In the genomic region with DNA sequence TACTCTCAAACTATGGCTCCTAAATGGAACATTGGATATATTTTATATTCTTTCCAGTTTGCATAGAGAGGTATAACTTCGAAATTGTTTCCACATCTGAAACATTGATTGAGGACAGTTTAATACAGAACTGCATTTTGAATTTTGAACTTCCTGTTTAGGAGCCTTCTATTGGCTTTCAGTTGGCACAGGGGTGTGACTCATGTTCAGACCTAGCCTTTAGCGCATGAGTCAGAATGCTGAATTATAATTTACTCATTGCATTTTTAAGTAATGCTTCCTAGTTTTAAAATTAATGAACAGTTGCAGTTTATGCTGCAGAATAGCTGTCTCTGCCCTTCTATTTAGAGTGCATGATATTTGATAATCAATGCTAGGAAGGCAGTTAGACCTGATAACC, we compare ENCODE assay signal across 15 cellular contexts.
"Had no signal": no experiment of that assay in that cellular context is flagged by ENCODE, and none has a peak within 500 bp of the region (broad histone marks: within the 10 kb centered on the region; RNA-seq: fewer than 3 reads in every experiment).

No MANE protein-coding gene starts in this region.

- ATAC-seq: activated CD8-positive, alpha-beta memory T cell treated with anti-CD3 and anti-CD28 coated beads, Interleukin-2, amount 10 ng/mL, durations not matched to agents 7 days and 5 days; activated naive CD4-positive, alpha-beta T cell treated with anti-CD3 and anti-CD28 coated beads, Interleukin-2, amount 50 U/mL, for 72 hours; gastrocnemius medialis; heart right ventricle had no signal

- H3K9me3 ChIP-seq: esophagus muscularis mucosa, gastrocnemius medialis, sigmoid colon had no signal

- H3K27ac ChIP-seq: dorsolateral prefrontal cortex, esophagus muscularis mucosa, gastrocnemius medialis, heart right ventricle, sigmoid colon had no signal

- H3K4me1 ChIP-seq: esophagus muscularis mucosa, gastrocnemius medialis, heart right ventricle, sigmoid colon had no signal

- H3K36me3 ChIP-seq: esophagus muscularis mucosa, gastrocnemius medialis, heart right ventricle, sigmoid colon had no signal

- DNase-seq: activated CD4-positive, alpha-beta T cell treated with anti-CD3 and anti-CD28 coated beads for 1 hour; activated CD4-positive, alpha-beta T cell treated with anti-CD3 and anti-CD28 coated beads, Interleukin-2, amount 50 U/mL, for 48 hours; activated CD8-positive, alpha-beta memory T cell treated with anti-CD3 and anti-CD28 coated beads, Interleukin-2, amount 10 ng/mL, durations not matched to agents 7 days and 5 days; activated effector memory CD4-positive, alpha-beta T cell treated with anti-CD3 and anti-CD28 coated beads, Interleukin-2, amount 50 U/mL, for 16 hours; activated T-cell treated with anti-CD3 and anti-CD28 coated beads, Interleukin-2, amount 50 U/mL, for 24 hours; amniotic stem cell; dorsolateral prefrontal cortex; gastrocnemius medialis; heart right ventricle; sigmoid colon; stimulated activated CD4-positive, alpha-beta T cell treated with anti-CD3 and anti-CD28 coated beads, Interleukin-12 subunit alpha, Interleukin-12 subunit beta, amount 100 ng/mL, for 4 hours; stimulated activated naive CD4-positive, alpha-beta T cell; T-helper 9 cell had no signal

- H3K27me3 ChIP-seq: dorsolateral prefrontal cortex, esophagus muscularis mucosa, gastrocnemius medialis, heart right ventricle, sigmoid colon had no signal

- H3K4me3 ChIP-seq: esophagus muscularis mucosa, gastrocnemius medialis, heart right ventricle, sigmoid colon had no signal
